ENCODE assay signal across 1 cellular context in the genomic region with DNA sequence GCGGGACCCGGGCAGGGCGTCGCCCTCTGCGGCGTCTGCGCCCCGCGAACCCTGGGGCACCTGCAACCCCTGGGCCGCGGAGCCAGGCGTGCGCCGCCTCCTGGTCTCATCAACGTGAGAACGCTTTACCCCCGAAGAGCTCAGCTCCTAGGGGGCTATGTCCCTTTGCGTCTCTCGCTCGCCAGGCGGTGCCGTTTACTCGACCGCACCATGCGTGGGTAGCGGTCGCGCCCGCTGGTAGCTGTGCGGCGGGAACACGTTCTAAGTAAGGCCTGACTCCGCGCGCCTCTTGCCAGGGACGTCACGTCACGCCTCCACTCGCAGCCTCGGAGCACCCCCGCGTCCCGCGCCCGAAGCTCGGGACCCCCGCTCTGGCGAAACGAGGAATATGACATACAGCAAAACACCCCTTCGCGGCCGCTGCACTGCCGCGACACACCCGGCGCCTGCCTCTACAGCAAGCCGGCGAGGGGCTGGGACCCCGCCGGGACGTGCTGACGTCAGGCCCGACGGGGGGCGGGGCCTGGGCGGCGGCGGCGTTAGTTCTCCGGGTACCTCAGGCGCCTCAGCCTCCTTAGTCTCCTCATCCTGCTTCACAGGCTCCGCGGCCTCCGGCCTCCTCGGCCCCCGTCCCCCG.
TF ChIP-seq lines count a peak whose summit lies in the region.

A gene with protein sequence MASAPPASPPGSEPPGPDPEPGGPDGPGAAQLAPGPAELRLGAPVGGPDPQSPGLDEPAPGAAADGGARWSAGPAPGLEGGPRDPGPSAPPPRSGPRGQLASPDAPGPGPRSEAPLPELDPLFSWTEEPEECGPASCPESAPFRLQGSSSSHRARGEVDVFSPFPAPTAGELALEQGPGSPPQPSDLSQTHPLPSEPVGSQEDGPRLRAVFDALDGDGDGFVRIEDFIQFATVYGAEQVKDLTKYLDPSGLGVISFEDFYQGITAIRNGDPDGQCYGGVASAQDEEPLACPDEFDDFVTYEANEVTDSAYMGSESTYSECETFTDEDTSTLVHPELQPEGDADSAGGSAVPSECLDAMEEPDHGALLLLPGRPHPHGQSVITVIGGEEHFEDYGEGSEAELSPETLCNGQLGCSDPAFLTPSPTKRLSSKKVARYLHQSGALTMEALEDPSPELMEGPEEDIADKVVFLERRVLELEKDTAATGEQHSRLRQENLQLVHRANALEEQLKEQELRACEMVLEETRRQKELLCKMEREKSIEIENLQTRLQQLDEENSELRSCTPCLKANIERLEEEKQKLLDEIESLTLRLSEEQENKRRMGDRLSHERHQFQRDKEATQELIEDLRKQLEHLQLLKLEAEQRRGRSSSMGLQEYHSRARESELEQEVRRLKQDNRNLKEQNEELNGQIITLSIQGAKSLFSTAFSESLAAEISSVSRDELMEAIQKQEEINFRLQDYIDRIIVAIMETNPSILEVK (plus strand): TSS at position 568 of the 637 bp plus-strand sequence. CDS start 358 bp downstream, outside the sequence.

TF ChIP-seq in HepG2, 621 proteins besides CTCF, POLR2A, EP300 and RAD21 (continued from another document and continues in another):
- TF ChIP-seq HNRNPK (IDR thresholded peaks at IDR 0.05; ENCODE audit: low read depth, low read length, poor library complexity, severe bottlenecking) (no peak), ZNF383 (CRISPR knock-in tag; IDR thresholded peaks at IDR 0.05; ENCODE audit: borderline replicate concordance) (no peak), CBX2 (IDR thresholded peaks at IDR 0.05; ENCODE audit: low read depth, low read length) (no peak), CBX2 (CRISPR knock-in tag; IDR thresholded peaks at IDR 0.05; ENCODE audit: low read depth) (no peak), ETV5 (CRISPR knock-in tag; IDR thresholded peaks at IDR 0.05; ENCODE audit: borderline replicate concordance) (peak; percentile 8; the same call in 1 of the 2 replicates), MAFK (conservative IDR thresholded peaks at IDR 0.05 in 1 of 2, IDR thresholded peaks at IDR 0.05 in 1 of 2; ENCODE audit: low read length in 2 of 2) (no peak), FOXM1 (CRISPR knock-in tag; IDR thresholded peaks at IDR 0.05) (no peak), TCF12 (IDR thresholded peaks at IDR 0.05) (no peak), TCF12 (CRISPR knock-in tag; IDR thresholded peaks at IDR 0.05) (no peak; the same call in 1 of the 2 replicates), ZFP41 (CRISPR knock-in tag; IDR thresholded peaks at IDR 0.05; ENCODE audit: borderline replicate concordance) (peak; percentile 60; the same call in 1 of the 2 replicates), XRCC5 (optimal IDR thresholded peaks at IDR 0.05; ENCODE audit: low read length) (peak; percentile 47), ZNF234 (CRISPR knock-in tag; conservative IDR thresholded peaks at IDR 0.05) (0 out of 2 replicates have a peak, but pooled peaks have one; percentile 78), TEAD3 (CRISPR knock-in tag; optimal IDR thresholded peaks at IDR 0.05; ENCODE audit: borderline replicate concordance) (no peak), ZNF674 (CRISPR knock-in tag; IDR thresholded peaks at IDR 0.05; ENCODE audit: low read depth) (no peak), EHMT2 (IDR thresholded peaks at IDR 0.05; ENCODE audit: borderline replicate concordance, low read depth, low read length) (no peak), ZNF713 (CRISPR knock-in tag; IDR thresholded peaks at IDR 0.05) (no peak; the same call in 1 of the 2 replicates), RARG (CRISPR knock-in tag; IDR thresholded peaks at IDR 0.05; ENCODE audit: low read depth) (no peak), RFXANK (CRISPR knock-in tag; IDR thresholded peaks at IDR 0.05) (no peak), ZSCAN21 (CRISPR knock-in tag; IDR thresholded peaks at IDR 0.05; ENCODE audit: borderline replicate concordance) (peak; percentile 74), MIXL1 (CRISPR knock-in tag; IDR thresholded peaks at IDR 0.05) (no peak), ZNF460 (CRISPR knock-in tag; IDR thresholded peaks at IDR 0.05; ENCODE audit: borderline replicate concordance) (no peak), ZNF350 (CRISPR knock-in tag; IDR thresholded peaks at IDR 0.05; ENCODE audit: borderline replicate concordance, low read depth) (peak; percentile 61; the same call in 1 of the 2 replicates), LCORL (IDR thresholded peaks at IDR 0.05) (no peak), LCORL (CRISPR knock-in tag; IDR thresholded peaks at IDR 0.05) (peak; percentile 83), ZFP36 (IDR thresholded peaks at IDR 0.05; ENCODE audit: borderline replicate concordance, low read depth, low read length, partially characterized antibody) (no peak), ZNF569 (CRISPR knock-in tag; IDR thresholded peaks at IDR 0.05; ENCODE audit: borderline replicate concordance) (no peak), DNMT3B (CRISPR knock-in tag; conservative IDR thresholded peaks at IDR 0.05) (no peak), TBX3 (IDR thresholded peaks at IDR 0.05; ENCODE audit: borderline replicate concordance) (no peak), ZNF12 (CRISPR knock-in tag; IDR thresholded peaks at IDR 0.05) (no peak), RFX5 (IDR thresholded peaks at IDR 0.05; ENCODE audit: low read depth, low read length) (no peak), TOPORS (CRISPR knock-in tag; IDR thresholded peaks at IDR 0.05) (no peak)
- TF ChIP-seq, protein P1, sequence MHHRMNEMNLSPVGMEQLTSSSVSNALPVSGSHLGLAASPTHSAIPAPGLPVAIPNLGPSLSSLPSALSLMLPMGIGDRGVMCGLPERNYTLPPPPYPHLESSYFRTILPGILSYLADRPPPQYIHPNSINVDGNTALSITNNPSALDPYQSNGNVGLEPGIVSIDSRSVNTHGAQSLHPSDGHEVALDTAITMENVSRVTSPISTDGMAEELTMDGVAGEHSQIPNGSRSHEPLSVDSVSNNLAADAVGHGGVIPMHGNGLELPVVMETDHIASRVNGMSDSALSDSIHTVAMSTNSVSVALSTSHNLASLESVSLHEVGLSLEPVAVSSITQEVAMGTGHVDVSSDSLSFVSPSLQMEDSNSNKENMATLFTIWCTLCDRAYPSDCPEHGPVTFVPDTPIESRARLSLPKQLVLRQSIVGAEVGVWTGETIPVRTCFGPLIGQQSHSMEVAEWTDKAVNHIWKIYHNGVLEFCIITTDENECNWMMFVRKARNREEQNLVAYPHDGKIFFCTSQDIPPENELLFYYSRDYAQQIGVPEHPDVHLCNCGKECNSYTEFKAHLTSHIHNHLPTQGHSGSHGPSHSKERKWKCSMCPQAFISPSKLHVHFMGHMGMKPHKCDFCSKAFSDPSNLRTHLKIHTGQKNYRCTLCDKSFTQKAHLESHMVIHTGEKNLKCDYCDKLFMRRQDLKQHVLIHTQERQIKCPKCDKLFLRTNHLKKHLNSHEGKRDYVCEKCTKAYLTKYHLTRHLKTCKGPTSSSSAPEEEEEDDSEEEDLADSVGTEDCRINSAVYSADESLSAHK (CRISPR knock-in tag; IDR thresholded peaks at IDR 0.05; ENCODE audit: borderline replicate concordance), result no peak
- TF ChIP-seq, protein P2, sequence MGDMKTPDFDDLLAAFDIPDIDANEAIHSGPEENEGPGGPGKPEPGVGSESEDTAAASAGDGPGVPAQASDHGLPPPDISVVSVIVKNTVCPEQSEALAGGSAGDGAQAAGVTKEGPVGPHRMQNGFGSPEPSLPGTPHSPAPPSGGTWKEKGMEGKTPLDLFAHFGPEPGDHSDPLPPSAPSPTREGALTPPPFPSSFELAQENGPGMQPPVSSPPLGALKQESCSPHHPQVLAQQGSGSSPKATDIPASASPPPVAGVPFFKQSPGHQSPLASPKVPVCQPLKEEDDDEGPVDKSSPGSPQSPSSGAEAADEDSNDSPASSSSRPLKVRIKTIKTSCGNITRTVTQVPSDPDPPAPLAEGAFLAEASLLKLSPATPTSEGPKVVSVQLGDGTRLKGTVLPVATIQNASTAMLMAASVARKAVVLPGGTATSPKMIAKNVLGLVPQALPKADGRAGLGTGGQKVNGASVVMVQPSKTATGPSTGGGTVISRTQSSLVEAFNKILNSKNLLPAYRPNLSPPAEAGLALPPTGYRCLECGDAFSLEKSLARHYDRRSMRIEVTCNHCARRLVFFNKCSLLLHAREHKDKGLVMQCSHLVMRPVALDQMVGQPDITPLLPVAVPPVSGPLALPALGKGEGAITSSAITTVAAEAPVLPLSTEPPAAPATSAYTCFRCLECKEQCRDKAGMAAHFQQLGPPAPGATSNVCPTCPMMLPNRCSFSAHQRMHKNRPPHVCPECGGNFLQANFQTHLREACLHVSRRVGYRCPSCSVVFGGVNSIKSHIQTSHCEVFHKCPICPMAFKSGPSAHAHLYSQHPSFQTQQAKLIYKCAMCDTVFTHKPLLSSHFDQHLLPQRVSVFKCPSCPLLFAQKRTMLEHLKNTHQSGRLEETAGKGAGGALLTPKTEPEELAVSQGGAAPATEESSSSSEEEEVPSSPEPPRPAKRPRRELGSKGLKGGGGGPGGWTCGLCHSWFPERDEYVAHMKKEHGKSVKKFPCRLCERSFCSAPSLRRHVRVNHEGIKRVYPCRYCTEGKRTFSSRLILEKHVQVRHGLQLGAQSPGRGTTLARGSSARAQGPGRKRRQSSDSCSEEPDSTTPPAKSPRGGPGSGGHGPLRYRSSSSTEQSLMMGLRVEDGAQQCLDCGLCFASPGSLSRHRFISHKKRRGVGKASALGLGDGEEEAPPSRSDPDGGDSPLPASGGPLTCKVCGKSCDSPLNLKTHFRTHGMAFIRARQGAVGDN (CRISPR knock-in tag; IDR thresholded peaks at IDR 0.05), result peak; percentile 96
- TF ChIP-seq, protein P3, sequence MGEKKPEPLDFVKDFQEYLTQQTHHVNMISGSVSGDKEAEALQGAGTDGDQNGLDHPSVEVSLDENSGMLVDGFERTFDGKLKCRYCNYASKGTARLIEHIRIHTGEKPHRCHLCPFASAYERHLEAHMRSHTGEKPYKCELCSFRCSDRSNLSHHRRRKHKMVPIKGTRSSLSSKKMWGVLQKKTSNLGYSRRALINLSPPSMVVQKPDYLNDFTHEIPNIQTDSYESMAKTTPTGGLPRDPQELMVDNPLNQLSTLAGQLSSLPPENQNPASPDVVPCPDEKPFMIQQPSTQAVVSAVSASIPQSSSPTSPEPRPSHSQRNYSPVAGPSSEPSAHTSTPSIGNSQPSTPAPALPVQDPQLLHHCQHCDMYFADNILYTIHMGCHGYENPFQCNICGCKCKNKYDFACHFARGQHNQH (CRISPR knock-in tag; IDR thresholded peaks at IDR 0.05), result peak; percentile 62; the same call in 1 of the 2 replicates
- TF ChIP-seq, protein P4, sequence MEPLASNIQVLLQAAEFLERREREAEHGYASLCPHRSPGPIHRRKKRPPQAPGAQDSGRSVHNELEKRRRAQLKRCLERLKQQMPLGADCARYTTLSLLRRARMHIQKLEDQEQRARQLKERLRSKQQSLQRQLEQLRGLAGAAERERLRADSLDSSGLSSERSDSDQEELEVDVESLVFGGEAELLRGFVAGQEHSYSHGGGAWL (CRISPR knock-in tag; IDR thresholded peaks at IDR 0.05), result peak; percentile 32; the same call in 1 of the 2 replicates
- TF ChIP-seq, protein P5, sequence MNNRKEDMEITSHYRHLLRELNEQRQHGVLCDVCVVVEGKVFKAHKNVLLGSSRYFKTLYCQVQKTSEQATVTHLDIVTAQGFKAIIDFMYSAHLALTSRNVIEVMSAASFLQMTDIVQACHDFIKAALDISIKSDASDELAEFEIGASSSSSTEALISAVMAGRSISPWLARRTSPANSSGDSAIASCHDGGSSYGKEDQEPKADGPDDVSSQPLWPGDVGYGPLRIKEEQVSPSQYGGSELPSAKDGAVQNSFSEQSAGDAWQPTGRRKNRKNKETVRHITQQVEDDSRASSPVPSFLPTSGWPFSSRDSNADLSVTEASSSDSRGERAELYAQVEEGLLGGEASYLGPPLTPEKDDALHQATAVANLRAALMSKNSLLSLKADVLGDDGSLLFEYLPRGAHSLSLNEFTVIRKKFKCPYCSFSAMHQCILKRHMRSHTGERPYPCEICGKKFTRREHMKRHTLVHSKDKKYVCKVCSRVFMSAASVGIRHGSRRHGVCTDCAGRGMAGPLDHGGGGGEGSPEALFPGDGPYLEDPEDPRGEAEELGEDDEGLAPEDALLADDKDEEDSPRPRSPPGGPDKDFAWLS (CRISPR knock-in tag; IDR thresholded peaks at IDR 0.05; ENCODE audit: borderline replicate concordance), result no peak
- TF ChIP-seq, protein P6, sequence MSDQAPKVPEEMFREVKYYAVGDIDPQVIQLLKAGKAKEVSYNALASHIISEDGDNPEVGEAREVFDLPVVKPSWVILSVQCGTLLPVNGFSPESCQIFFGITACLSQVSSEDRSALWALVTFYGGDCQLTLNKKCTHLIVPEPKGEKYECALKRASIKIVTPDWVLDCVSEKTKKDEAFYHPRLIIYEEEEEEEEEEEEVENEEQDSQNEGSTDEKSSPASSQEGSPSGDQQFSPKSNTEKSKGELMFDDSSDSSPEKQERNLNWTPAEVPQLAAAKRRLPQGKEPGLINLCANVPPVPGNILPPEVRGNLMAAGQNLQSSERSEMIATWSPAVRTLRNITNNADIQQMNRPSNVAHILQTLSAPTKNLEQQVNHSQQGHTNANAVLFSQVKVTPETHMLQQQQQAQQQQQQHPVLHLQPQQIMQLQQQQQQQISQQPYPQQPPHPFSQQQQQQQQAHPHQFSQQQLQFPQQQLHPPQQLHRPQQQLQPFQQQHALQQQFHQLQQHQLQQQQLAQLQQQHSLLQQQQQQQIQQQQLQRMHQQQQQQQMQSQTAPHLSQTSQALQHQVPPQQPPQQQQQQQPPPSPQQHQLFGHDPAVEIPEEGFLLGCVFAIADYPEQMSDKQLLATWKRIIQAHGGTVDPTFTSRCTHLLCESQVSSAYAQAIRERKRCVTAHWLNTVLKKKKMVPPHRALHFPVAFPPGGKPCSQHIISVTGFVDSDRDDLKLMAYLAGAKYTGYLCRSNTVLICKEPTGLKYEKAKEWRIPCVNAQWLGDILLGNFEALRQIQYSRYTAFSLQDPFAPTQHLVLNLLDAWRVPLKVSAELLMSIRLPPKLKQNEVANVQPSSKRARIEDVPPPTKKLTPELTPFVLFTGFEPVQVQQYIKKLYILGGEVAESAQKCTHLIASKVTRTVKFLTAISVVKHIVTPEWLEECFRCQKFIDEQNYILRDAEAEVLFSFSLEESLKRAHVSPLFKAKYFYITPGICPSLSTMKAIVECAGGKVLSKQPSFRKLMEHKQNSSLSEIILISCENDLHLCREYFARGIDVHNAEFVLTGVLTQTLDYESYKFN (CRISPR knock-in tag; conservative IDR thresholded peaks at IDR 0.05), result 0 out of 2 replicates have a peak, but pooled peaks have one; percentile 27
